ENCODE assay signal across 14 cellular contexts in genomic region chr18:26685438-26686173, GRCh38.
A peak's percentile ranks its signal among the peaks of the same experiment; 100 is the strongest.
DNase-seq lines count a peak whose midpoint lies in the region; ATAC-seq and TF ChIP-seq lines count a peak whose summit lies in the region.
"Had no signal": no experiment of that assay in that cellular context is flagged by ENCODE, and none has a peak within 500 bp of the region (broad histone marks: within the 10 kb centered on the region; RNA-seq: fewer than 3 reads in every experiment).

No MANE protein-coding gene starts in this region.

- H4K20me1 ChIP-seq in hepatocyte (ENCODE audit: insufficient read depth, poor library complexity, severe bottlenecking): no peaks in the 10 kb centered on the region

- H3K4me1 ChIP-seq in right cardiac atrium (ENCODE audit: control insufficient read depth, insufficient read depth, low read length): no peaks in the 10 kb centered on the region
- H3K4me1 ChIP-seq in hepatocyte (ENCODE audit: insufficient read depth): peaks cover 18% of the 10 kb centered on the region

- H3K27me3 ChIP-seq in right cardiac atrium (ENCODE audit: control insufficient read depth, insufficient read depth) (no peaks in the 10 kb centered on the region), hepatocyte (no peaks in the 10 kb centered on the region)

- no peaks in the 10 kb centered on the region for H3K9me2 ChIP-seq in hepatocyte (replicated peaks; ENCODE audit: insufficient read depth)

- H3K9me3 ChIP-seq in right cardiac atrium (ENCODE audit: control insufficient read depth, low read length) (no peaks in the 10 kb centered on the region), hepatocyte (ENCODE audit: low read depth) (no peaks in the 10 kb centered on the region), T-helper 17 cell (ENCODE audit: control insufficient read depth, low read length, poor library complexity, severe bottlenecking) (no peaks in the 10 kb centered on the region)

- no peak for TF ChIP-seq CTCF in hepatocyte (IDR thresholded peaks at IDR 0.05; ENCODE audit: poor library complexity)

- intact Hi-C loops in Right ventricle myocardium inferior (cut with DNase I): loop anchor here (10.0 kb wide), 1 partner anchor 61 kb away; no protein-coding TSS in a partner anchor
- intact Hi-C loops in right cardiac atrium (cut with DNase I): no loop called here

- no peak overlapping the region for H2AFZ ChIP-seq in hepatocyte

- no peaks in the 10 kb centered on the region for H3K79me2 ChIP-seq in hepatocyte

- no peaks in the 10 kb centered on the region for H3K36me3 ChIP-seq in hepatocyte (replicated peaks; ENCODE audit: insufficient read depth, low read depth)

- H3K27ac ChIP-seq in right cardiac atrium (ENCODE audit: low read length): no peak overlapping the region
- H3K27ac ChIP-seq in hepatocyte: peak overlapping the region; percentile 79
- H3K27ac ChIP-seq: KMS-11 had no signal

- H3K4me3 ChIP-seq in right cardiac atrium (ENCODE audit: low read length): no peak overlapping the region
- H3K4me3 ChIP-seq in hepatocyte: no peak overlapping the region

- 72% methylated on average over 5 of the region's 5 CpGs for WGBS in right cardiac atrium
- 26% methylated on average over 5 of the region's 5 CpGs for WGBS in hepatocyte (ENCODE audit: low lambda C conversion rate, missing lambda C conversion rate)

- DNase-seq in Right ventricle myocardium inferior (ENCODE audit: missing footprints) (no peak), right cardiac atrium (no peak), NCI-H69 (lab: John Stamatoyannopoulos, UW) (peak; percentile 62), hepatocyte (ENCODE audit: low spot score) (no peak), renal cortical epithelial cell (ENCODE audit: low read depth) (peak; percentile 33), activated gamma-delta T cell (lab: John Stamatoyannopoulos, UW) (no peak), T-helper 17 cell (no peak)
- DNase-seq: NCI-H1694 treated with DMSO at 0.1 percent for 48 hours; NCI-H774; retina; stimulated activated CD4-positive, alpha-beta T cell treated with anti-CD3 and anti-CD28 coated beads, Interleukin-1b, Interleukin-23, amount 100 ng/mL, for 48 hours had no signal

- H3K4me3 Mint-ChIP-seq in T-helper 17 cell: no peak overlapping the region

- no peaks in the 10 kb centered on the region for H3K36me3 Mint-ChIP-seq in T-helper 17 cell (ENCODE audit: low read depth)
- H3K36me3 Mint-ChIP-seq: activated naive CD4-positive, alpha-beta T cell treated with anti-CD3 and anti-CD28 coated beads, Interleukin-2, amount 50 U/mL, for 72 hours had no signal

- no peaks in the 10 kb centered on the region for H3K4me1 Mint-ChIP-seq in T-helper 17 cell

- H3K27me3 Mint-ChIP-seq in T-helper 17 cell: peaks cover 6% of the 10 kb centered on the region

- peak overlapping the region; percentile 53 for H3K4me2 ChIP-seq in hepatocyte
- H3K4me2 ChIP-seq: KMS-11 had no signal

- H3K27ac Mint-ChIP-seq in T-helper 17 cell: no peak overlapping the region
- H3K27ac Mint-ChIP-seq: activated naive CD4-positive, alpha-beta T cell treated with anti-CD3 and anti-CD28 coated beads, Interleukin-2, amount 50 U/mL, for 72 hours had no signal

- ATAC-seq in Right ventricle myocardium inferior: peak; percentile 54
- no peak for ATAC-seq in right cardiac atrium
- no peak for ATAC-seq in HG02623 (IDR thresholded peaks at IDR 0.05; ENCODE audit: unreplicated experiment)
- ATAC-seq in T-helper 17 cell: no peak
- ATAC-seq: activated naive CD4-positive, alpha-beta T cell treated with anti-CD3 and anti-CD28 coated beads, Interleukin-2, amount 50 U/mL, for 72 hours had no signal

Comparison
In these comparisons a context has a peak if more than half of its experiments do, and no peak if none do; other contexts are left out.
1. DNase-seq: peak in NCI-H69 (single experiment) and renal cortical epithelial cell (single experiment); none in Right ventricle myocardium inferior (single experiment), right cardiac atrium (0 of 3), hepatocyte (single experiment), activated gamma-delta T cell (single experiment) and T-helper 17 cell (0 of 3).